Comparison of ENCODE assay signal across 8 cellular contexts in genomic region chr16:25066426-25066746, GRCh38. TPM values are rescaled to one million over a fixed set of nuclear protein-coding genes. Genes with fewer than 3 reads are reported as not detected.
A peak's percentile ranks its signal among the peaks of the same experiment; 100 is the strongest.
DNase-seq lines count a peak whose midpoint lies in the region; ATAC-seq and TF ChIP-seq lines count a peak whose summit lies in the region.

No MANE protein-coding gene starts in this region.

- H3K4ac ChIP-seq in mesendoderm (ENCODE audit: low read depth, low read length) = no peak overlapping the region

- H3K23ac ChIP-seq in mesendoderm (ENCODE audit: low read length) = no peak overlapping the region

- no peak overlapping the region for H2BK15ac ChIP-seq in mesendoderm (replicated peaks; ENCODE audit: low read depth)

- H3K4me2 ChIP-seq in mesendoderm (ENCODE audit: low read length) = no peak overlapping the region

- peak overlapping the region; percentile 0 for H3K9ac ChIP-seq in mesendoderm (ENCODE audit: low read length)

- no peaks in the 10 kb centered on the region for H3K79me1 ChIP-seq in mesendoderm (ENCODE audit: low read length)

- intact Hi-C loops in heart right ventricle (cut with DNase I) (loop anchor here in 8 of 10 donors (2.0 to 10.0 kb wide), 4 partner anchors 36 to 158 kb away; no protein-coding TSS in a partner anchor), left cardiac atrium (cut with DNase I) (loop anchor here (2.0 to 10.0 kb wide), 2 partner anchors 40 to 158 kb away; no protein-coding TSS in a partner anchor), body of pancreas (cut with DNase I) (loop anchor here (10.0 kb wide), 1 partner anchor 158 kb away; no protein-coding TSS in a partner anchor)

- peak overlapping the region; percentile 19 for H3K56ac ChIP-seq in mesendoderm (ENCODE audit: low read length)

- no peak for TF ChIP-seq CTCF in heart right ventricle (IDR thresholded peaks at IDR 0.05)
- no peak for TF ChIP-seq CTCF in body of pancreas (IDR thresholded peaks at IDR 0.05)

- H2BK5ac ChIP-seq in mesendoderm (ENCODE audit: low read length) = no peak overlapping the region

- H3K18ac ChIP-seq in mesendoderm (ENCODE audit: low read length) = peak overlapping the region; percentile 5

- H2BK120ac ChIP-seq in mesendoderm (ENCODE audit: low read depth, low read length) = no peak overlapping the region

- H3K4me1 ChIP-seq in heart right ventricle (peaks cover 0 to 36% (median 27%) of the 10 kb centered on the region in 9 donors), body of pancreas (peaks cover 13% of the 10 kb centered on the region), mesendoderm (ENCODE audit: control insufficient read depth, low read depth, low read length) (no peaks in the 10 kb centered on the region), urinary bladder (ENCODE audit: insufficient read depth) (no peaks in the 10 kb centered on the region)

- H3K27me3 ChIP-seq in heart right ventricle (no peaks in the 10 kb centered on the region), body of pancreas (no peaks in the 10 kb centered on the region), mesendoderm (ENCODE audit: insufficient read depth, low read length, poor library complexity) (no peaks in the 10 kb centered on the region)

- H2AK5ac ChIP-seq in mesendoderm (ENCODE audit: low read length) = no peak overlapping the region

- WGBS in heart right ventricle, 2 donors = 30 to 41% methylated on average over 16 of the region's 16 CpGs
- 33 to 40% methylated on average over 12 to 16 of the region's 16 CpGs for WGBS in body of pancreas, 2 donors
- WGBS in mesendoderm (ENCODE audit: extremely low coverage, insufficient coverage, low lambda C conversion rate) = no CpG with 5 or more reads among the region's 16 CpGs
- 38% methylated on average over 16 of the region's 16 CpGs for WGBS in urinary bladder

- ATAC-seq in heart right ventricle (no peak), left cardiac atrium (no peak), body of pancreas (no peak), HG02970 (IDR thresholded peaks at IDR 0.05; ENCODE audit: low FRiP score, unreplicated experiment) (no peak)

- H3K36me3 ChIP-seq in heart right ventricle (no peaks in the 10 kb centered on the region), body of pancreas (replicated peaks in 1 of 2; ENCODE audit: insufficient read depth in 1 of 2, low read depth in 2 of 2) (no peaks in the 10 kb centered on the region), mesendoderm (ENCODE audit: control insufficient read depth, insufficient read depth, low read length) (no peaks in the 10 kb centered on the region), urinary bladder (ENCODE audit: insufficient read depth) (no peaks in the 10 kb centered on the region)

- no peak for TF ChIP-seq POLR2A in body of pancreas (IDR thresholded peaks at IDR 0.05)

- H3K27ac ChIP-seq in heart right ventricle (peak overlapping the region; percentile 74 to 97 (median 94)), body of pancreas (peak overlapping the region; percentile 86 to 90 (median 89)), mesendoderm (ENCODE audit: low read depth, low read length) (no peak overlapping the region), urinary bladder (ENCODE audit: low read depth) (peak overlapping the region; percentile 80)

- peak overlapping the region; percentile 58 for H4K8ac ChIP-seq in mesendoderm (ENCODE audit: low read depth, low read length)

- H3K9me3 ChIP-seq in heart right ventricle (no peaks in the 10 kb centered on the region), body of pancreas (no peaks in the 10 kb centered on the region)

- no peak overlapping the region for H4K5ac ChIP-seq in mesendoderm (ENCODE audit: low read length)

- DNase-seq in heart right ventricle = no peak
- no peak for DNase-seq in left cardiac atrium
- DNase-seq in body of pancreas = no peak
- DNase-seq in mesendoderm = no peak
- DNase-seq in COR-L47 (lab: John Stamatoyannopoulos, UW) = no peak
- DNase-seq in hepatic stellate cell (ENCODE audit: low spot score) = no peak

- H3K4me3 ChIP-seq in heart right ventricle (peak overlapping the region; percentile 69 to 94 (median 82)), body of pancreas (peak overlapping the region in 1 of 2 donors; percentile 95), mesendoderm (ENCODE audit: low read length) (no peak overlapping the region), urinary bladder (ENCODE audit: low read depth, low read length) (peak overlapping the region; percentile 66)

- no peaks in the 10 kb centered on the region for H3K79me2 ChIP-seq in mesendoderm (ENCODE audit: control insufficient read depth, insufficient read depth, low read length)

RNA-seq across cellular contexts. Expression of gene LCMT1, which starts 45.2 kb away (rescaled TPM):
- total RNA-seq in heart right ventricle (10 to 100 TPM; 38.4 to 49.1 (median 44.2) TPM), left cardiac atrium (10 to 100 TPM; 30.4 to 39.2 TPM), body of pancreas (10 to 100 TPM; 23.4 to 30.6 TPM), urinary bladder (19.0 TPM)
- polyA plus RNA-seq in heart right ventricle (10 to 100 TPM; 36.2 to 46.6 TPM), urinary bladder (24.3 TPM)
- polyA plus RNA-seq in mesendoderm (2013, experiment 1 of 2) = 55.7 TPM
- polyA plus RNA-seq in mesendoderm (2013, experiment 2 of 2) = 55.1 TPM

RNA-seq across cellular contexts. Expression of gene ARHGAP17, which starts 51.2 kb away (rescaled TPM):
- total RNA-seq in heart right ventricle (10 to 100 TPM; 45.7 to 95.9 (median 76.2) TPM), left cardiac atrium (10 to 100 TPM; 49.7 to 50.9 TPM), body of pancreas (10 to 100 TPM; 35.9 to 54.7 TPM), urinary bladder (55.6 TPM)
- polyA plus RNA-seq in heart right ventricle (10 to 100 TPM; 30.4 to 54.7 TPM), urinary bladder (30.9 TPM)
- 61.6 TPM for polyA plus RNA-seq in mesendoderm (2013, experiment 1 of 2)
- polyA plus RNA-seq in mesendoderm (2013, experiment 2 of 2) = 62.5 TPM
